In the genomic region with DNA sequence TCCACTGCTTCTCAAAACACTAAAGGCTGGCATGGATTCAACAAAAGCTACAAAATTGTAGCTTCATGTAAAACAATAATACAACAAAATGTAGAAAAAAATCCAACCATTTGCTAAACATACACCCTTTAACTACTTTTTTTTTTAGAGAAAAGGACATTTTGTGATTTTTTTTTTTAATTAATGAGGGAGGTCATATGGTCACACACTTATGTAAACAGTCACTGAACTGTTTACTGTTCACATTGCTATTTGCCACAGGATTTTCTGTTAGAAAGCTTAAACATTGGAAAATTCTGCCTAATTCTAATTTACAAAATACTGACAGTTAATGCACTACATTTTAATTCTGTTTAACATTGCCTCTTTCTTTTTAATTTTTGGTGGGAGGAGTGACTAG, we compare ENCODE assay signal across 34 cellular contexts.
"Had no signal": no experiment of that assay in that cellular context is flagged by ENCODE, and none has a peak within 500 bp of the region (broad histone marks: within the 10 kb centered on the region; RNA-seq: fewer than 3 reads in every experiment).

No MANE protein-coding gene starts in this region.

- H3K4me2 ChIP-seq: KMS-11 had no signal

- H3K4me3 ChIP-seq: MG63 had no signal

- H3K36me3 ChIP-seq: MG63 had no signal

- H3K9me3 ChIP-seq: MG63 had no signal

- H3K9ac ChIP-seq: KMS-11 had no signal

- DNase-seq: Karpas-422, Kasumi-1, KG1, MG63, MM.1S, MV-4-11, NCI-H1048, NCI-H1092, NCI-H1092 treated with DMSO at 0.1 percent for 48 hours, NCI-H1105, NCI-H1105 treated with DMSO at 0.1 percent for 48 hours, NCI-H1417, NCI-H1417 treated with DMSO at 0.1 percent for 48 hours, NCI-H1436, NCI-H1436 treated with DMSO at 0.1 percent for 48 hours, NCI-H146, NCI-H1694, NCI-H1694 treated with DMSO at 0.1 percent for 48 hours, NCI-H187, NCI-H187 treated with DMSO at 0.1 percent for 48 hours, NCI-H1930, NCI-H2029, NCI-H2029 treated with DMSO at 0.1 percent for 48 hours, NCI-H2081, NCI-H2081 treated with DMSO at 0.1 percent for 48 hours, NCI-H2107, NCI-H2171, NCI-H2171 treated with DMSO at 0.1 percent for 48 hours, NCI-H2227 treated with DMSO at 0.1 percent for 48 hours, NCI-H226, NCI-H345, NCI-H446, NCI-H446 treated with DMSO at 0.1 percent for 48 hours had no signal

- H3K27me3 ChIP-seq: MG63 had no signal

- H3K27ac ChIP-seq: KMS-11 had no signal
